21 cellular contexts compared by ENCODE assay signal in genomic region chr2:63192169-63192888, GRCh38.
A peak's percentile ranks its signal among the peaks of the same experiment; 100 is the strongest.
DNase-seq lines count a peak whose midpoint lies in the region; ATAC-seq and TF ChIP-seq lines count a peak whose summit lies in the region.
"Had no signal": no experiment of that assay in that cellular context is flagged by ENCODE, and none has a peak within 500 bp of the region (broad histone marks: within the 10 kb centered on the region; RNA-seq: fewer than 3 reads in every experiment).

No MANE protein-coding gene starts in this region.

- no peak for TF ChIP-seq CTCF in 22Rv1 (IDR thresholded peaks at IDR 0.05)

- peak; percentile 15 for DNase-seq in DMS79 (lab: John Stamatoyannopoulos, UW)
- DNase-seq in NCI-H146 (lab: John Stamatoyannopoulos, UW): peak; percentile 93
- peak; percentile 37 for DNase-seq in NCI-H774 (lab: John Stamatoyannopoulos, UW)
- DNase-seq in activated CD4-positive, alpha-beta T cell treated with anti-CD3 and anti-CD28 coated beads, Interleukin-2, amount 50 U/mL, for 1 hour: no peak
- no peak for DNase-seq in AML-193 (lab: John Stamatoyannopoulos, UW)
- no peak for DNase-seq in SKM-1 (lab: John Stamatoyannopoulos, UW; ENCODE audit: unreplicated experiment)
- DNase-seq: activated T-cell treated with anti-CD3 and anti-CD28 coated beads, Interleukin-2, amount 50 U/mL, for 48 hours; CD4-positive, alpha-beta memory T cell; foreskin fibroblast; HFFc6; Karpas-422; naive thymus-derived CD8-positive, alpha-beta T cell; pancreas; SHP77 treated with DMSO at 0.1 percent for 48 hours; stimulated activated CD4-positive, alpha-beta T cell treated with anti-CD3 and anti-CD28 coated beads, Interleukin-1b, Interleukin-23, amount 100 ng/mL, for 48 hours; stomach; T-helper 17 cell had no signal

- peak overlapping the region; percentile 39 for H3K27ac ChIP-seq in 22Rv1
- H3K27ac ChIP-seq: coronary artery, pancreas, stomach had no signal

- ATAC-seq in HG03045 (IDR thresholded peaks at IDR 0.05; ENCODE audit: unreplicated experiment): no peak
- ATAC-seq: activated naive CD4-positive, alpha-beta T cell treated with anti-CD3 and anti-CD28 coated beads, Interleukin-2, amount 50 U/mL, for 72 hours; naive thymus-derived CD8-positive, alpha-beta T cell; T-helper 17 cell had no signal

Comparison
In these comparisons a context has a peak if more than half of its experiments do, and no peak if none do; other contexts are left out.
1. DNase-seq: peak in DMS79 (single experiment), NCI-H146 (single experiment) and NCI-H774 (single experiment); none in activated CD4-positive, alpha-beta T cell treated with anti-CD3 and anti-CD28 coated beads, Interleukin-2, amount 50 U/mL, for 1 hour (single experiment), AML-193 (0 of 2) and SKM-1 (single experiment).